19 cellular contexts compared by ENCODE assay signal in the genomic region with DNA sequence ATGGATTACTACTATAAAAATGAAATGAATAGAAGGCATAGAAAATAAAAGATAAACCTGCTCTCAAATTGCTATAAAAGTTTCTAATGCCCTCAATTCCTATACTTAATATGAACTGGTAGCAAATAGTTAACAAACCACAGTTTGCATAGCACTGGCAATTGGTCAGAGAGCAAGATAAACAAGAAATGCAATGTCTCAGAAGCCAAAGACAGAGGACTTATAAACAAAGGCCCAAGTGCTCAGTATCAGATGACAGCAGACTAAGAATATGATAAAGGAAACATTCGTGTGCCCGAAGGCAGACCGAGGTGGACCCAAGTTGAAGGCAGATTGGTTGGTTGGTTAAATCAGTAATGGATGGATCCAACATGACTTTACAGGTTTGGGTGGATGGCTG.
DNase-seq lines count a peak whose midpoint lies in the region; ATAC-seq and TF ChIP-seq lines count a peak whose summit lies in the region.
"Had no signal": no experiment of that assay in that cellular context is flagged by ENCODE, and none has a peak within 500 bp of the region (broad histone marks: within the 10 kb centered on the region; RNA-seq: fewer than 3 reads in every experiment).

No MANE protein-coding gene starts in this region.

- in situ Hi-C loops in ACHN (cut with HindIII; ENCODE audit: low pct_ligation_motif_present, low pct_unique_long_range_greater_than_20kb, low sequenced_read_pairs) = loop anchor here (25.0 kb wide), 1 partner anchor 433 kb away; no protein-coding TSS in a partner anchor

- peaks cover 0 to 4% of the 10 kb centered on the region in 2 donors for H3K4me1 Mint-ChIP-seq in stimulated activated naive B cell treated with anti-CD40 and anti-IgM and Interleukin-4, amounts not matched to agents 10 μg/mL and 1 μg/mL and 100 μg/mL, for 72 hours
- H3K4me1 Mint-ChIP-seq: activated naive CD4-positive, alpha-beta T cell treated with anti-CD3 and anti-CD28 coated beads, Interleukin-2, amount 50 U/mL, for 24 hours; nephron progenitor cell had no signal

- H3K36me3 Mint-ChIP-seq in stimulated activated naive B cell treated with anti-CD40 and anti-IgM and Interleukin-4, amounts not matched to agents 10 μg/mL and 1 μg/mL and 100 μg/mL, for 72 hours = peaks cover 60 to 63% of the 10 kb centered on the region in 2 donors

- no peak overlapping the region for H3K4me3 ChIP-seq in fibroblast of mammary gland (ENCODE audit: control insufficient read depth, low read depth, low read length)

- H3K27ac ChIP-seq in VCaP = peak overlapping the region; percentile 49

- TF ChIP-seq CTCF in VCaP (conservative IDR thresholded peaks at IDR 0.05) (no peak), fibroblast of mammary gland (conservative IDR thresholded peaks at IDR 0.05; ENCODE audit: control insufficient read depth, insufficient read depth, low read depth, low read length) (no peak)

- H3K27me3 Mint-ChIP-seq in stimulated activated naive B cell treated with anti-CD40 and anti-IgM and Interleukin-4, amounts not matched to agents 10 μg/mL and 1 μg/mL and 100 μg/mL, for 72 hours = no peaks in the 10 kb centered on the region
- H3K27me3 Mint-ChIP-seq: activated naive CD4-positive, alpha-beta T cell treated with anti-CD3 and anti-CD28 coated beads, Interleukin-2, amount 50 U/mL, for 24 hours had no signal

- no peak overlapping the region for H3K4me3 Mint-ChIP-seq in stimulated activated naive B cell treated with anti-CD40 and anti-IgM and Interleukin-4, amounts not matched to agents 10 μg/mL and 1 μg/mL and 100 μg/mL, for 72 hours
- H3K4me3 Mint-ChIP-seq: activated naive CD4-positive, alpha-beta T cell treated with anti-CD3 and anti-CD28 coated beads, Interleukin-2, amount 50 U/mL, for 24 hours; nephron progenitor cell; T-helper 2 cell treated with Interferon-gamma antibody and Interleukin-4, amounts not matched to agents 5 μg/mL and 100 μg/mL, for 36 hours had no signal

- ATAC-seq in stimulated activated naive B cell treated with anti-CD40 and anti-IgM and Interleukin-4, amounts not matched to agents 10 μg/mL and 1 μg/mL and 100 μg/mL, for 72 hours (replicated peaks) = no peak
- ATAC-seq: HCT116 had no signal

- H3K9me3 Mint-ChIP-seq in stimulated activated naive B cell treated with anti-CD40 and anti-IgM and Interleukin-4, amounts not matched to agents 10 μg/mL and 1 μg/mL and 100 μg/mL, for 72 hours = no peaks in the 10 kb centered on the region
- H3K9me3 Mint-ChIP-seq: activated naive CD4-positive, alpha-beta T cell treated with anti-CD3 and anti-CD28 coated beads, Interleukin-2, amount 50 U/mL, for 24 hours; nephron progenitor cell; T-helper 2 cell treated with Interferon-gamma antibody and Interleukin-4, amounts not matched to agents 5 μg/mL and 100 μg/mL, for 36 hours had no signal

- peak overlapping the region; percentile 9 for H3K27ac Mint-ChIP-seq in stimulated activated naive B cell treated with anti-CD40 and anti-IgM and Interleukin-4, amounts not matched to agents 10 μg/mL and 1 μg/mL and 100 μg/mL, for 72 hours
- H3K27ac Mint-ChIP-seq: activated naive CD4-positive, alpha-beta T cell treated with anti-CD3 and anti-CD28 coated beads, Interleukin-2, amount 50 U/mL, for 24 hours; nephron progenitor cell; T-helper 2 cell treated with Interferon-gamma antibody and Interleukin-4, amounts not matched to agents 5 μg/mL and 100 μg/mL, for 36 hours had no signal

- peak; percentile 1 for DNase-seq in NCI-H2196 (lab: John Stamatoyannopoulos, UW; ENCODE audit: unreplicated experiment)
- no peak for DNase-seq in NCI-H2196 treated with DMSO at 0.1 percent for 48 hours (lab: John Stamatoyannopoulos, UW; ENCODE audit: unreplicated experiment)
- peak; percentile 43 for DNase-seq in fibroblast of mammary gland (ENCODE audit: low read depth)
- no peak for DNase-seq in stimulated activated naive B cell treated with anti-CD40 and anti-IgM and Interleukin-4, amounts not matched to agents 10 μg/mL and 1 μg/mL and 100 μg/mL, for 72 hours
- DNase-seq in ACHN = no peak
- DNase-seq in NCI-H524 treated with DMSO at 0.1 percent for 48 hours (lab: John Stamatoyannopoulos, UW) = no peak
- no peak for DNase-seq in NCI-H1092 (lab: John Stamatoyannopoulos, UW)
- DNase-seq: activated CD4-positive, CD25-positive, alpha-beta regulatory T cell treated with anti-CD3 and anti-CD28 coated beads, Interleukin-2, amount 50 U/mL, for 72 hours; activated CD8-positive, alpha-beta memory T cell treated with anti-CD3 and anti-CD28 coated beads, Interleukin-2, amount 50 U/mL, for 48 hours; cerebellar nuclear complex; COR-L47; GDM1; nephron progenitor cell; retina; SHP77 treated with DMSO at 0.1 percent for 48 hours had no signal

Comparison
In these comparisons a context has a peak if more than half of its experiments do, and no peak if none do; other contexts are left out.
1. DNase-seq: peak in NCI-H2196 (single experiment) and fibroblast of mammary gland (single experiment); none in NCI-H2196 treated with DMSO at 0.1 percent for 48 hours (single experiment), stimulated activated naive B cell treated with anti-CD40 and anti-IgM and Interleukin-4, amounts not matched to agents 10 μg/mL and 1 μg/mL and 100 μg/mL, for 72 hours (single experiment), ACHN (single experiment), NCI-H524 treated with DMSO at 0.1 percent for 48 hours (single experiment) and NCI-H1092 (single experiment).